Comparison of ENCODE assay signal across 1 cellular context in the genomic region with DNA sequence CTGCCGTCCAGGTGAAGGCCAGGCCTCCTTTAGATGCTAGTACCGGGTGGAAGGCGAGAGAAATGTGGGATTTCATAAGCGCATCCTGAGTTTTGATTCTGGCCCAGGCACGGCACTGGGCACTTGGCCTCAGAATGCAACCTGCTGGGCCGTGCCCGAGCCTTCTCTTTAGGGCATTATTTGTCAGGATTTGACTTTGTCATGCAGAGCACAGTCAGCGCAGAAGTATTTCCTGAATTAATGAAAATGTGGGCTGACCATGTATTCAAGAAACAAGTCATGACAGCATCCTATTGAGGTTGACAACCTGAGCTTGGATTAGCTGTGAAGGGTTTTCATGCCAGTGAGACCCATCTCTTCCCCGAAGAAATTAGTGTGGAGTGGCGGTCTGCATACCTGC.
TF ChIP-seq lines count a peak whose summit lies in the region.

No MANE protein-coding gene starts in this region.

TF ChIP-seq in GM23338, 12 proteins besides CTCF, POLR2A, EP300 and RAD21 (continued from another document):
- TF ChIP-seq, protein P1, sequence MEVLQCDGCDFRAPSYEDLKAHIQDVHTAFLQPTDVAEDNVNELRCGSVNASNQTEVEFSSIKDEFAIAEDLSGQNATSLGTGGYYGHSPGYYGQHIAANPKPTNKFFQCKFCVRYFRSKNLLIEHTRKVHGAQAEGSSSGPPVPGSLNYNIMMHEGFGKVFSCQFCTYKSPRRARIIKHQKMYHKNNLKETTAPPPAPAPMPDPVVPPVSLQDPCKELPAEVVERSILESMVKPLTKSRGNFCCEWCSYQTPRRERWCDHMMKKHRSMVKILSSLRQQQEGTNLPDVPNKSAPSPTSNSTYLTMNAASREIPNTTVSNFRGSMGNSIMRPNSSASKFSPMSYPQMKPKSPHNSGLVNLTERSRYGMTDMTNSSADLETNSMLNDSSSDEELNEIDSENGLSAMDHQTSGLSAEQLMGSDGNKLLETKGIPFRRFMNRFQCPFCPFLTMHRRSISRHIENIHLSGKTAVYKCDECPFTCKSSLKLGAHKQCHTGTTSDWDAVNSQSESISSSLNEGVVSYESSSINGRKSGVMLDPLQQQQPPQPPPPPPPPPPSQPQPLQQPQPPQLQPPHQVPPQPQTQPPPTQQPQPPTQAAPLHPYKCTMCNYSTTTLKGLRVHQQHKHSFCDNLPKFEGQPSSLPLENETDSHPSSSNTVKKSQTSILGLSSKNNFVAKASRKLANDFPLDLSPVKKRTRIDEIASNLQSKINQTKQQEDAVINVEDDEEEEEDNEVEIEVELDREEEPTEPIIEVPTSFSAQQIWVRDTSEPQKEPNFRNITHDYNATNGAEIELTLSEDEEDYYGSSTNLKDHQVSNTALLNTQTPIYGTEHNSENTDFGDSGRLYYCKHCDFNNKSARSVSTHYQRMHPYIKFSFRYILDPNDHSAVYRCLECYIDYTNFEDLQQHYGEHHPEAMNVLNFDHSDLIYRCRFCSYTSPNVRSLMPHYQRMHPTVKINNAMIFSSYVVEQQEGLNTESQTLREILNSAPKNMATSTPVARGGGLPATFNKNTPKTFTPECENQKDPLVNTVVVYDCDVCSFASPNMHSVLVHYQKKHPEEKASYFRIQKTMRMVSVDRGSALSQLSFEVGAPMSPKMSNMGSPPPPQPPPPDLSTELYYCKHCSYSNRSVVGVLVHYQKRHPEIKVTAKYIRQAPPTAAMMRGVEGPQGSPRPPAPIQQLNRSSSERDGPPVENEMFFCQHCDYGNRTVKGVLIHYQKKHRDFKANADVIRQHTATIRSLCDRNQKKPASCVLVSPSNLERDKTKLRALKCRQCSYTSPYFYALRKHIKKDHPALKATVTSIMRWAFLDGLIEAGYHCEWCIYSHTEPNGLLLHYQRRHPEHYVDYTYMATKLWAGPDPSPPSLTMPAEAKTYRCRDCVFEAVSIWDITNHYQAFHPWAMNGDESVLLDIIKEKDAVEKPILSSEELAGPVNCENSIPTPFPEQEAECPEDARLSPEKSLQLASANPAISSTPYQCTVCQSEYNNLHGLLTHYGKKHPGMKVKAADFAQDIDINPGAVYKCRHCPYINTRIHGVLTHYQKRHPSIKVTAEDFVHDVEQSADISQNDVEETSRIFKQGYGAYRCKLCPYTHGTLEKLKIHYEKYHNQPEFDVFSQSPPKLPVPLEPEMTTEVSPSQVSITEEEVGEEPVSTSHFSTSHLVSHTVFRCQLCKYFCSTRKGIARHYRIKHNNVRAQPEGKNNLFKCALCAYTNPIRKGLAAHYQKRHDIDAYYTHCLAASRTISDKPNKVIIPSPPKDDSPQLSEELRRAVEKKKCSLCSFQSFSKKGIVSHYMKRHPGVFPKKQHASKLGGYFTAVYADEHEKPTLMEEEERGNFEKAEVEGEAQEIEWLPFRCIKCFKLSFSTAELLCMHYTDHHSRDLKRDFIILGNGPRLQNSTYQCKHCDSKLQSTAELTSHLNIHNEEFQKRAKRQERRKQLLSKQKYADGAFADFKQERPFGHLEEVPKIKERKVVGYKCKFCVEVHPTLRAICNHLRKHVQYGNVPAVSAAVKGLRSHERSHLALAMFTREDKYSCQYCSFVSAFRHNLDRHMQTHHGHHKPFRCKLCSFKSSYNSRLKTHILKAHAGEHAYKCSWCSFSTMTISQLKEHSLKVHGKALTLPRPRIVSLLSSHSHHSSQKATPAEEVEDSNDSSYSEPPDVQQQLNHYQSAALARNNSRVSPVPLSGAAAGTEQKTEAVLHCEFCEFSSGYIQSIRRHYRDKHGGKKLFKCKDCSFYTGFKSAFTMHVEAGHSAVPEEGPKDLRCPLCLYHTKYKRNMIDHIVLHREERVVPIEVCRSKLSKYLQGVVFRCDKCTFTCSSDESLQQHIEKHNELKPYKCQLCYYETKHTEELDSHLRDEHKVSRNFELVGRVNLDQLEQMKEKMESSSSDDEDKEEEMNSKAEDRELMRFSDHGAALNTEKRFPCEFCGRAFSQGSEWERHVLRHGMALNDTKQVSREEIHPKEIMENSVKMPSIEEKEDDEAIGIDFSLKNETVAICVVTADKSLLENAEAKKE (CRISPR knock-in tag; IDR thresholded peaks at IDR 0.05): no peak
- TF ChIP-seq EZH2phosphoT487 (IDR thresholded peaks at IDR 0.05; ENCODE audit: unreplicated experiment): no peak
- TF ChIP-seq, protein P2, sequence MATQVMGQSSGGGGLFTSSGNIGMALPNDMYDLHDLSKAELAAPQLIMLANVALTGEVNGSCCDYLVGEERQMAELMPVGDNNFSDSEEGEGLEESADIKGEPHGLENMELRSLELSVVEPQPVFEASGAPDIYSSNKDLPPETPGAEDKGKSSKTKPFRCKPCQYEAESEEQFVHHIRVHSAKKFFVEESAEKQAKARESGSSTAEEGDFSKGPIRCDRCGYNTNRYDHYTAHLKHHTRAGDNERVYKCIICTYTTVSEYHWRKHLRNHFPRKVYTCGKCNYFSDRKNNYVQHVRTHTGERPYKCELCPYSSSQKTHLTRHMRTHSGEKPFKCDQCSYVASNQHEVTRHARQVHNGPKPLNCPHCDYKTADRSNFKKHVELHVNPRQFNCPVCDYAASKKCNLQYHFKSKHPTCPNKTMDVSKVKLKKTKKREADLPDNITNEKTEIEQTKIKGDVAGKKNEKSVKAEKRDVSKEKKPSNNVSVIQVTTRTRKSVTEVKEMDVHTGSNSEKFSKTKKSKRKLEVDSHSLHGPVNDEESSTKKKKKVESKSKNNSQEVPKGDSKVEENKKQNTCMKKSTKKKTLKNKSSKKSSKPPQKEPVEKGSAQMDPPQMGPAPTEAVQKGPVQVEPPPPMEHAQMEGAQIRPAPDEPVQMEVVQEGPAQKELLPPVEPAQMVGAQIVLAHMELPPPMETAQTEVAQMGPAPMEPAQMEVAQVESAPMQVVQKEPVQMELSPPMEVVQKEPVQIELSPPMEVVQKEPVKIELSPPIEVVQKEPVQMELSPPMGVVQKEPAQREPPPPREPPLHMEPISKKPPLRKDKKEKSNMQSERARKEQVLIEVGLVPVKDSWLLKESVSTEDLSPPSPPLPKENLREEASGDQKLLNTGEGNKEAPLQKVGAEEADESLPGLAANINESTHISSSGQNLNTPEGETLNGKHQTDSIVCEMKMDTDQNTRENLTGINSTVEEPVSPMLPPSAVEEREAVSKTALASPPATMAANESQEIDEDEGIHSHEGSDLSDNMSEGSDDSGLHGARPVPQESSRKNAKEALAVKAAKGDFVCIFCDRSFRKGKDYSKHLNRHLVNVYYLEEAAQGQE (IDR thresholded peaks at IDR 0.05; ENCODE audit: unreplicated experiment): no peak
- TF ChIP-seq, protein P3, sequence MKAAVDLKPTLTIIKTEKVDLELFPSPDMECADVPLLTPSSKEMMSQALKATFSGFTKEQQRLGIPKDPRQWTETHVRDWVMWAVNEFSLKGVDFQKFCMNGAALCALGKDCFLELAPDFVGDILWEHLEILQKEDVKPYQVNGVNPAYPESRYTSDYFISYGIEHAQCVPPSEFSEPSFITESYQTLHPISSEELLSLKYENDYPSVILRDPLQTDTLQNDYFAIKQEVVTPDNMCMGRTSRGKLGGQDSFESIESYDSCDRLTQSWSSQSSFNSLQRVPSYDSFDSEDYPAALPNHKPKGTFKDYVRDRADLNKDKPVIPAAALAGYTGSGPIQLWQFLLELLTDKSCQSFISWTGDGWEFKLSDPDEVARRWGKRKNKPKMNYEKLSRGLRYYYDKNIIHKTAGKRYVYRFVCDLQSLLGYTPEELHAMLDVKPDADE (IDR thresholded peaks at IDR 0.05): no peak
